ENCODE assay signal across 9 cellular contexts in the genomic region with DNA sequence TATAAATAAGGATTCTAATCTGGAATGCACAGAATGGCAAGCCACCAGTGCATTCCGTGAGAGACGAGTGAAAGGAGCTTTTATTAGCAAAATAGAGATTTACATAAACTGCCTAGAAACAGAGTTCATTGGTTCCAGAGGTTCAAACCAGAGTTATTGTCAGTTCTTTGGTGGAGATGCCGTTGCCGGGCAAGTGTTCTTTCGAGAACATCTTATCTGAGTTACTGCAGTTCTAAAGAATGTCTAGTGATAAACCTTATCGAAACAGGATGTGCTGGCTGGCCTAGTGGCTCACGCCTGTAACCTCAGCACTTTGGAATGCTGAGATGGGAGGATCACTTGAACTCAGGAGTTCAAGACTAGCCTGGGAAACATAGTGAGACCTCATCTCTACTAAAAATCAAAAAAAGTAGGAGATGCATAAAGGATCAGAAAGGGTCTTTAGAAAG. TPM values are rescaled to one million over a fixed set of nuclear protein-coding genes. Genes with fewer than 3 reads are reported as not detected.
DNase-seq lines count a peak whose midpoint lies in the region; ATAC-seq, FAIRE-seq and TF ChIP-seq lines count a peak whose summit lies in the region.
"Had no signal": no experiment of that assay in that cellular context is flagged by ENCODE, and none has a peak within 500 bp of the region (broad histone marks: within the 10 kb centered on the region; RNA-seq: fewer than 3 reads in every experiment).

No MANE protein-coding gene starts in this region.

- H3K4me1 ChIP-seq in smooth muscle cell (ENCODE audit: low read depth), result no peaks in the 10 kb centered on the region

- in situ Hi-C loops in T47D (cut with HindIII; ENCODE audit: low pct_unique_long_range_greater_than_20kb, low sequenced_read_pairs), result no loop called here

- no peaks in the 10 kb centered on the region for H3K9me3 ChIP-seq in smooth muscle cell (replicated peaks; ENCODE audit: low read depth)

- H3K27me3 ChIP-seq in smooth muscle cell (ENCODE audit: low read depth), result no peaks in the 10 kb centered on the region

- peak overlapping the region; percentile 79 for H3K27ac ChIP-seq in smooth muscle cell (ENCODE audit: low read depth)

- no peaks in the 10 kb centered on the region for H3K79me2 ChIP-seq in smooth muscle cell (ENCODE audit: low read depth)

- no peak overlapping the region for H3K4me3 ChIP-seq in smooth muscle cell

- no peak for TF ChIP-seq CTCF in smooth muscle cell (IDR thresholded peaks at IDR 0.05; ENCODE audit: borderline replicate concordance, insufficient read depth, poor library complexity, severe bottlenecking)

- peak; percentile 98 for FAIRE-seq in islet of Langerhans (lab: Jason Lieb, UNC)

- H2AFZ ChIP-seq in smooth muscle cell (ENCODE audit: low read depth), result peak overlapping the region; percentile 50

- ATAC-seq in GM18502 (IDR thresholded peaks at IDR 0.05; ENCODE audit: poor library complexity, unreplicated experiment), result no peak

- peak overlapping the region; percentile 43 for H3K4me2 ChIP-seq in smooth muscle cell

- H3K9ac ChIP-seq in smooth muscle cell (ENCODE audit: low read depth), result peak overlapping the region; percentile 42

- H3K36me3 ChIP-seq in smooth muscle cell (ENCODE audit: low read depth), result no peaks in the 10 kb centered on the region

- WGBS in smooth muscle cell (ENCODE audit: low lambda C conversion rate), result 14% methylated on average over 7 of the region's 7 CpGs

- no peaks in the 10 kb centered on the region for H4K20me1 ChIP-seq in smooth muscle cell (ENCODE audit: low read depth)

- DNase-seq in activated CD4-positive, alpha-beta T cell treated with anti-CD3 and anti-CD28 coated beads for 48 hours, result peak; percentile 11
- no peak for DNase-seq in activated CD4-positive, alpha-beta T cell treated with anti-CD3 and anti-CD28 coated beads for 4 hours
- DNase-seq in LHCN-M2 (ENCODE audit: low read depth) (peak; percentile 93), T47D (ENCODE audit: low read depth in 1 of 2, low spot score in 1 of 2) (peak; percentile 43 to 79), smooth muscle cell (lab: John Stamatoyannopoulos, UW; ENCODE audit: unreplicated experiment) (no peak), NCI-H146 (lab: John Stamatoyannopoulos, UW) (no peak)
- DNase-seq: activated T-cell treated with anti-CD3 and anti-CD28 coated beads, Interleukin-2, amount 50 U/mL, for 72 hours had no signal

- H3F3A ChIP-seq in smooth muscle cell (ENCODE audit: low read depth), result no peaks in the 10 kb centered on the region

RNA-seq across cellular contexts. Expression of a gene that starts 19.8 kb away (rescaled TPM):
- 11.4 and 15.6 TPM in 2 replicates for total RNA-seq in LHCN-M2 (2014; rRNA removed)
- 5.8 TPM for polyA plus RNA-seq in LHCN-M2 (2012)
- total RNA-seq in smooth muscle cell, result 45.2 and 47.6 TPM in 2 replicates
- 30.0 and 35.4 TPM in 2 replicates for polyA plus RNA-seq in smooth muscle cell

RNA-seq across cellular contexts. Expression of a gene that starts 27.1 kb away (rescaled TPM):
- total RNA-seq in LHCN-M2 (2014; rRNA removed) (1,275 and 1,299 TPM in 2 replicates), smooth muscle cell (1,043 and 1,121 TPM in 2 replicates)
- polyA plus RNA-seq in LHCN-M2 (2012), result 1,733 TPM
- 570 and 596 TPM in 2 replicates for polyA plus RNA-seq in smooth muscle cell

Comparison
In these comparisons a context has a peak if more than half of its experiments do, and no peak if none do; other contexts are left out.
1. DNase-seq: peak in activated CD4-positive, alpha-beta T cell treated with anti-CD3 and anti-CD28 coated beads for 48 hours (single experiment), LHCN-M2 (single experiment) and T47D (2 of 2); none in activated CD4-positive, alpha-beta T cell treated with anti-CD3 and anti-CD28 coated beads for 4 hours (0 of 2), smooth muscle cell (single experiment) and NCI-H146 (single experiment).